Comparison of ENCODE assay signal across 8 cellular contexts in the genomic region with DNA sequence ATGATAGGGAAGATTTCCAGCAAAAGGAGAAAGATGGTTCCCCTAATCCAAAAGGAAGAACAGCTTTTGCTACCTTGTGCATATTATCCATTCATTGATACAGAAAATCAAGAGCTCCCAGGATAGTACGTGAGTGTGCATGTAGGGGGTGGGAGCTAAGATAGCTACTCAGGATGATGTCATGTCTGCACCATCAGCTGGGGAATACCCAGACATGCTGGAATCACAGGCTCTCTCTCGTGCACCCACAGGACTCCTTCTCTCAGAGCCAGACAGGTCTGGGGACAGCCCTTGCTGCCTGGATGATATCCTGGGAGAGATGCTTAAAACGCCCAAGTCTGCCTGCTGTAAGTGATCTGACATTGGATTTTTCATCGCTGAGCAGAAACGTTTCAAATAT. TPM values are rescaled to one million over a fixed set of nuclear protein-coding genes. Genes with fewer than 3 reads are reported as not detected.
DNase-seq lines count a peak whose midpoint lies in the region; ATAC-seq and TF ChIP-seq lines count a peak whose summit lies in the region.

No MANE protein-coding gene starts in this region.

- TF ChIP-seq POLR2A in right lobe of liver (IDR thresholded peaks at IDR 0.05) (no peak), erythroblast (IDR thresholded peaks at IDR 0.05; ENCODE audit: low read length) (no peak)

- H3K9me3 ChIP-seq in right lobe of liver = no peaks in the 10 kb centered on the region

- peaks cover 0 to 3% (median 0%) of the 10 kb centered on the region in 4 donors for H3K4me1 ChIP-seq in right lobe of liver

- H3K27ac ChIP-seq in right lobe of liver = no peak overlapping the region

- intact Hi-C loops in right lobe of liver (cut with DNase I) = no loop called here

- H3K27me3 ChIP-seq in right lobe of liver = no peaks in the 10 kb centered on the region

- WGBS in right lobe of liver (ENCODE audit: insufficient coverage, low coverage, low lambda C conversion rate, missing lambda C conversion rate) = 52% methylated on average over 4 of the region's 5 CpGs

- DNase-seq in GM10266 (ENCODE audit: extremely low spot score) (peak; percentile 61), activated T-cell treated with anti-CD3 and anti-CD28 coated beads for 4 hours (peak; percentile 9), right lobe of liver (no peak), AML-193 (lab: John Stamatoyannopoulos, UW) (no peak), erythroblast (lab: John Stamatoyannopoulos, UW) (no peak), NCI-H345 treated with DMSO at 0.1 percent for 48 hours (lab: John Stamatoyannopoulos, UW; ENCODE audit: unreplicated experiment) (no peak), NCI-H1694 (lab: John Stamatoyannopoulos, UW) (no peak)

- no peaks in the 10 kb centered on the region for H3K36me3 ChIP-seq in right lobe of liver

- TF ChIP-seq CTCF in GM10266 (IDR thresholded peaks at IDR 0.05; ENCODE audit: control insufficient read depth, insufficient read depth, low read depth, missing control alignments) = no peak
- TF ChIP-seq CTCF in right lobe of liver (IDR thresholded peaks at IDR 0.05) = no peak

- ATAC-seq in HG02610 (IDR thresholded peaks at IDR 0.05; ENCODE audit: unreplicated experiment) (peak; percentile 89), right lobe of liver (peak; percentile 42 to 88 (median 50))

- no peak overlapping the region for H3K4me3 ChIP-seq in right lobe of liver

RNA-seq across cellular contexts. Expression of a gene that starts 38.9 kb away (rescaled TPM):
- total RNA-seq in right lobe of liver = 10 to 100 TPM; 41.5 to 74.2 (median 55.8) TPM

Comparison
In these comparisons a context has a peak if more than half of its experiments do, and no peak if none do; other contexts are left out.
1. DNase-seq: peak in GM10266 (single experiment) and activated T-cell treated with anti-CD3 and anti-CD28 coated beads for 4 hours (single experiment); none in right lobe of liver (0 of 3), AML-193 (0 of 2), erythroblast (0 of 2), NCI-H345 treated with DMSO at 0.1 percent for 48 hours (single experiment) and NCI-H1694 (single experiment).